In the genomic region with DNA sequence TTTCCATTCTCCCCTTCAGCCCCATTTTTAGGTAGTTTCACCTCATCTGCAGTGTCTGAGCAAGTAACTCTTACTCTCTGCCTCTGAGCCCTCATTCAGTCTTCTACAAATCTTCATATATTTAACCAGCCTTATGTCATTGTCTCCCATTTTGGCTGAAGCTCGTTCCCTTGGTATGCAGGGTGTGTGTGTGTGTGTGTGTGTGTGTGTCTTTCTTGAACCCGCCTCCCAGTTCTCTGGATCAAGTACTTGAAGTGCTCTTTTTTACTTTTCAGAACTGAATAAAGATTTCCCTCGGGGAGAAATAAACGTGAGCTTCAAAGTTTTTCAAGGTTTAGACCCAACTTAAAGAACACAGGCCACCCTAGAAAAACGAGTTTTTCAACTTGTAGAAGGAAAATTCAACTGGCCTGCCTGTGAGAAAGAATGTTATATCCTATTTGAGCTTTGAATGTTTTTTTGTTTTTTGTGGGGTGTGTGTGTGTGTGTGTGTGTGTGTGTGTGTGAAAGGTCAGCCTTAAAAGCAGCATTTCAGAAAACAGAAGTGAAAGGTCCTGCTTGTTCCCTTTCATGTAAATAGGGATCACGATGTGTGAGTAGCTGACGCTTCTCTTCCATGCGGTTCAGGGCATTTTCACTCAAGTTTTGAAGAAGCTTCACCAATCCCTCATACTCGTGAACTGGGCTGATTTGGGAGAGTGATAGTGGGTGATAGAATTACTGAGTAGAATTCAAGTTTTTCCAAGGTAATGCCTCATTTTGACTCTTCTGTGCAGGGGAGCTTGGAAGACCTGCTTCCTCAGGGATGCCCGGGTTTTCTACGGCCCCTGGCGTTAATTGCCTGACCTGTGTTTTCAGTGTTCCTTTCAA, we compare ENCODE assay signal across 9 cellular contexts. TPM values are rescaled to one million over a fixed set of nuclear protein-coding genes. Genes with fewer than 3 reads are reported as not detected.
DNase-seq lines count a peak whose midpoint lies in the region; ATAC-seq and TF ChIP-seq lines count a peak whose summit lies in the region.
"Had no signal": no experiment of that assay in that cellular context is flagged by ENCODE, and none has a peak within 500 bp of the region (broad histone marks: within the 10 kb centered on the region; RNA-seq: fewer than 3 reads in every experiment).

No MANE protein-coding gene starts in this region.

- peak overlapping the region; percentile 51 for H3K27ac Mint-ChIP-seq in Calu3 (ENCODE audit: unreplicated experiment)
- H3K27ac Mint-ChIP-seq in stimulated activated memory B cell treated with anti-CD40 and anti-IgM and Interleukin-4, amounts not matched to agents 10 μg/mL and 1 μg/mL and 100 μg/mL, for 72 hours, result peak overlapping the region; percentile 94
- H3K27ac Mint-ChIP-seq: activated naive CD8-positive, alpha-beta T cell had no signal

- no peaks in the 10 kb centered on the region for H3K9me3 Mint-ChIP-seq in Calu3 (ENCODE audit: low read depth, unreplicated experiment)
- H3K9me3 Mint-ChIP-seq in stimulated activated memory B cell treated with anti-CD40 and anti-IgM and Interleukin-4, amounts not matched to agents 10 μg/mL and 1 μg/mL and 100 μg/mL, for 72 hours, result no peaks in the 10 kb centered on the region

- ATAC-seq in GM21717 (IDR thresholded peaks at IDR 0.05; ENCODE audit: unreplicated experiment) (peak; percentile 56), GM19467 (IDR thresholded peaks at IDR 0.05; ENCODE audit: unreplicated experiment) (no peak)
- ATAC-seq in stimulated activated memory B cell treated with anti-CD40 and anti-IgM and Interleukin-4, amounts not matched to agents 10 μg/mL and 1 μg/mL and 100 μg/mL, for 72 hours, result peak; percentile 90

- H3K36me3 Mint-ChIP-seq in Calu3 (ENCODE audit: insufficient read depth, unreplicated experiment), result peaks cover 83% of the 10 kb centered on the region
- peaks cover 32% of the 10 kb centered on the region for H3K36me3 Mint-ChIP-seq in stimulated activated memory B cell treated with anti-CD40 and anti-IgM and Interleukin-4, amounts not matched to agents 10 μg/mL and 1 μg/mL and 100 μg/mL, for 72 hours

- no peaks in the 10 kb centered on the region for H3K27me3 Mint-ChIP-seq in Calu3 (ENCODE audit: unreplicated experiment)
- H3K27me3 Mint-ChIP-seq in stimulated activated memory B cell treated with anti-CD40 and anti-IgM and Interleukin-4, amounts not matched to agents 10 μg/mL and 1 μg/mL and 100 μg/mL, for 72 hours, result no peaks in the 10 kb centered on the region

- no TSS peak for BruUV-seq in Calu3 (replicated peaks; lab: Mats Ljungman, UMichigan)

- CTCF ChIA-PET in Calu3 (lab: Charles Lee), result interaction anchor here (0.5 to 1.6 kb wide), 5 partner anchors 9 to 499 kb away, joined by 3 to 8 read pairs (median 3); no protein-coding TSS in a partner anchor

- peaks cover 31% of the 10 kb centered on the region for H3K4me1 Mint-ChIP-seq in Calu3 (ENCODE audit: low read depth, unreplicated experiment)
- H3K4me1 Mint-ChIP-seq in stimulated activated memory B cell treated with anti-CD40 and anti-IgM and Interleukin-4, amounts not matched to agents 10 μg/mL and 1 μg/mL and 100 μg/mL, for 72 hours, result peaks cover 32% of the 10 kb centered on the region

- peak overlapping the region; percentile 24 for H3K4me3 Mint-ChIP-seq in Calu3 (ENCODE audit: low read depth, unreplicated experiment)
- H3K4me3 Mint-ChIP-seq in stimulated activated memory B cell treated with anti-CD40 and anti-IgM and Interleukin-4, amounts not matched to agents 10 μg/mL and 1 μg/mL and 100 μg/mL, for 72 hours, result peak overlapping the region; percentile 67
- H3K4me3 Mint-ChIP-seq: activated naive CD8-positive, alpha-beta T cell had no signal

- intact Hi-C loops in Calu3 (cut with micrococcal nuclease; ENCODE audit: unreplicated experiment), result no loop called here

- no peak for TF ChIP-seq CTCF in Calu3 (IDR thresholded peaks at IDR 0.05; ENCODE audit: unreplicated experiment)

- no peak for DNase-seq in Calu3
- DNase-seq in NOMO-1 treated with dmso at 0.1 percent for 144 hours (lab: John Stamatoyannopoulos, UW; ENCODE audit: unreplicated experiment), result peak; percentile 16
- DNase-seq in germinal center (ENCODE audit: low spot score), result peak; percentile 67
- no peak for DNase-seq in NCI-H748 treated with DMSO at 0.1 percent for 48 hours (lab: John Stamatoyannopoulos, UW)
- no peak for DNase-seq in NCI-H146 (lab: John Stamatoyannopoulos, UW)

RNA-seq across cellular contexts. Expression of a gene that starts 50.6 kb away (rescaled TPM):
- 0.45 and 1.1 TPM in 2 replicates for total RNA-seq in Calu3 (2022)

Comparison
In these comparisons a context has a peak if more than half of its experiments do, and no peak if none do; other contexts are left out.
1. DNase-seq: peak in NOMO-1 treated with dmso at 0.1 percent for 144 hours (single experiment) and germinal center (single experiment); none in Calu3 (single experiment), NCI-H748 treated with DMSO at 0.1 percent for 48 hours (single experiment) and NCI-H146 (single experiment).